8 cellular contexts compared by ENCODE assay signal in genomic region chr15:92226020-92226612, GRCh38.
A peak's percentile ranks its signal among the peaks of the same experiment; 100 is the strongest.
DNase-seq lines count a peak whose midpoint lies in the region; ATAC-seq, FAIRE-seq and TF ChIP-seq lines count a peak whose summit lies in the region.

No MANE protein-coding gene starts in this region.

- no peak for TF ChIP-seq POLR2A in IMR-90 (IDR thresholded peaks at IDR 0.05; ENCODE audit: low read depth, low read length)

- no peak overlapping the region for H2BK15ac ChIP-seq in IMR-90 (ENCODE audit: low read depth, low read length)

- H2AK9ac ChIP-seq in IMR-90 (replicated peaks; ENCODE audit: low read depth, low read length, poor library complexity) = no peak overlapping the region

- no peak overlapping the region for H3K4me2 ChIP-seq in IMR-90 (ENCODE audit: low read depth, low read length)

- TF ChIP-seq RAD21 in IMR-90 (IDR thresholded peaks at IDR 0.05; ENCODE audit: low read length) = no peak

- dilution Hi-C loops in IMR-90 (cut with HindIII; ENCODE audit: low sequenced_read_pairs, unreplicated experiment) = no loop called here

- peak; percentile 72 for DNase-seq in G401 (ENCODE audit: low spot score)
- no peak for DNase-seq in IMR-90
- peak; percentile 37 for DNase-seq in bronchial epithelial cell (ENCODE audit: low read depth)
- DNase-seq in medulla oblongata (ENCODE audit: extremely low spot score) = peak; percentile 73
- no peak for DNase-seq in COLO668 (lab: John Stamatoyannopoulos, UW; ENCODE audit: unreplicated experiment)
- DNase-seq in activated naive CD4-positive, alpha-beta T cell treated with Interleukin-2 at 50 U/mL for 16 hours = no peak

- FAIRE-seq in bronchial epithelial cell (lab: Jason Lieb, UNC) = peak; percentile 79

- H4K91ac ChIP-seq in IMR-90 (ENCODE audit: insufficient read depth, low read depth, low read length) = no peak overlapping the region

- H2BK5ac ChIP-seq in IMR-90 (ENCODE audit: low read depth, low read length, poor library complexity, severe bottlenecking) = no peak overlapping the region

- H2AFZ ChIP-seq in IMR-90 (replicated peaks; ENCODE audit: low read length, poor library complexity) = no peak overlapping the region

- H4K20me1 ChIP-seq in IMR-90 (ENCODE audit: insufficient read depth, low read length) = no peaks in the 10 kb centered on the region

- H3K4ac ChIP-seq in IMR-90 (ENCODE audit: low read depth, low read length) = no peak overlapping the region

- in situ Hi-C loops in G401 (cut with HindIII; ENCODE audit: low sequenced_read_pairs) = no loop called here
- in situ Hi-C loops in IMR-90 (cut with MboI; ENCODE audit: low sequenced_read_pairs) = no loop called here

- TF ChIP-seq CTCF in IMR-90 (conservative IDR thresholded peaks at IDR 0.05; ENCODE audit: low read depth, low read length) (0 out of 2 replicates have a peak, but pooled peaks have one; percentile 14), bronchial epithelial cell (IDR thresholded peaks at IDR 0.05; ENCODE audit: insufficient read depth, low read length, severe bottlenecking) (peak; percentile 68)

- CTCF ChIA-PET in IMR-90 (lab: Yijun Ruan, JAX) = no interaction called here

- BruUV-seq in IMR-90 (replicated peaks; lab: Mats Ljungman, UMichigan) = no TSS peak

- ATAC-seq in IMR-90 (ENCODE audit: low read depth) (no peak), GM21423 (IDR thresholded peaks at IDR 0.05; ENCODE audit: unreplicated experiment) (no peak), HG03139 (IDR thresholded peaks at IDR 0.05; ENCODE audit: unreplicated experiment) (no peak)

- H3K36me3 ChIP-seq in IMR-90 (ENCODE audit: control insufficient read depth, insufficient read depth, low read length) (no peaks in the 10 kb centered on the region), bronchial epithelial cell (ENCODE audit: control insufficient read depth, insufficient read depth, low read length) (no peaks in the 10 kb centered on the region)

- H3K27ac ChIP-seq in IMR-90 (ENCODE audit: insufficient read depth, low read length) = no peak overlapping the region

- no peak overlapping the region for H2BK120ac ChIP-seq in IMR-90 (ENCODE audit: low read depth, low read length)

- peaks cover 5% of the 10 kb centered on the region; the same call in 1 of the 2 replicates for H3K9me3 ChIP-seq in IMR-90 (ENCODE audit: control insufficient read depth, insufficient read depth, low read length)

- no peak overlapping the region for H4K5ac ChIP-seq in IMR-90 (ENCODE audit: low read depth, low read length)

- no peak overlapping the region for H3K23ac ChIP-seq in IMR-90 (ENCODE audit: low read depth, low read length)

- POLR2A ChIA-PET in IMR-90 (lab: Charles Lee; ENCODE audit: unreplicated experiment) = no interaction called here

- H3K79me1 ChIP-seq in IMR-90 (ENCODE audit: low read depth in 1 of 2, low read length in 2 of 2) = no peaks in the 10 kb centered on the region

- no peak overlapping the region for H2AK5ac ChIP-seq in IMR-90 (ENCODE audit: low read depth, low read length)

- no peak overlapping the region for H2BK20ac ChIP-seq in IMR-90 (ENCODE audit: low read depth, low read length)

- H3K27me3 ChIP-seq in IMR-90 (ENCODE audit: control insufficient read depth, insufficient read depth, low read length) = no peaks in the 10 kb centered on the region
- H3K27me3 ChIP-seq in bronchial epithelial cell (ENCODE audit: control insufficient read depth, insufficient read depth, low read length) = no peaks in the 10 kb centered on the region

- H3K14ac ChIP-seq in IMR-90 (replicated peaks; ENCODE audit: low read depth, low read length) = no peak overlapping the region

- H3K56ac ChIP-seq in IMR-90 (ENCODE audit: extremely low read depth, insufficient read depth, low read length) = no peak overlapping the region

- H3K9ac ChIP-seq in IMR-90 (ENCODE audit: low read depth, low read length) = no peak overlapping the region

- no peaks in the 10 kb centered on the region for H3K4me1 ChIP-seq in IMR-90 (ENCODE audit: control insufficient read depth, insufficient read depth, low read length)

- intact Hi-C loops in IMR-90 (cut with micrococcal nuclease) = loop anchor here (1.0 kb wide), 1 partner anchor 129 kb away; no protein-coding TSS in a partner anchor

- no CpG with 5 or more reads among the region's 6 CpGs for WGBS in IMR-90 (ENCODE audit: extremely low coverage in 2 of 2, insufficient read length in 1 of 2), 2 experiments

- H3K4me3 ChIP-seq in IMR-90 (ENCODE audit: insufficient read depth, low read depth, low read length) = no peak overlapping the region
- no peak overlapping the region for H3K4me3 ChIP-seq in bronchial epithelial cell (ENCODE audit: low read depth, low read length)

- no peak overlapping the region for H4K8ac ChIP-seq in IMR-90 (ENCODE audit: low read depth in 2 of 2, low read length in 2 of 2)

- H3K18ac ChIP-seq in IMR-90 (ENCODE audit: low read depth, low read length) = no peak overlapping the region

- H3K9me1 ChIP-seq in IMR-90 (ENCODE audit: insufficient read depth, low read length) = no peaks in the 10 kb centered on the region

TF ChIP-seq in IMR-90, 13 proteins besides CTCF, POLR2A, EP300 and RAD21:
- TF ChIP-seq FOS (IDR thresholded peaks at IDR 0.05; ENCODE audit: low read depth, low read length) (no peak), MAFK (IDR thresholded peaks at IDR 0.05; ENCODE audit: low read depth, low read length) (no peak), MXI1 (IDR thresholded peaks at IDR 0.05; ENCODE audit: borderline replicate concordance, low read depth, low read length) (no peak), BHLHE40 (IDR thresholded peaks at IDR 0.05; ENCODE audit: low read depth, low read length) (no peak), CEBPB (IDR thresholded peaks at IDR 0.05; ENCODE audit: low read depth, low read length) (no peak), SMC3 (IDR thresholded peaks at IDR 0.05; ENCODE audit: low read depth, low read length) (no peak), USF2 (IDR thresholded peaks at IDR 0.05; ENCODE audit: low read depth, low read length) (no peak), ELK1 (IDR thresholded peaks at IDR 0.05; ENCODE audit: borderline replicate concordance, low read depth, low read length) (no peak), CHD1 (IDR thresholded peaks at IDR 0.05; ENCODE audit: low read depth, low read length) (no peak)

Comparison
In these comparisons a context has a peak if more than half of its experiments do, and no peak if none do; other contexts are left out.
1. DNase-seq: peak in G401 (single experiment), bronchial epithelial cell (single experiment) and medulla oblongata (single experiment); none in IMR-90 (single experiment), COLO668 (single experiment) and activated naive CD4-positive, alpha-beta T cell treated with Interleukin-2 at 50 U/mL for 16 hours (single experiment).